ENCODE assay signal across 10 cellular contexts in genomic region chr3:30875505-30875904, GRCh38. TPM values are rescaled to one million over a fixed set of nuclear protein-coding genes. Genes with fewer than 3 reads are reported as not detected.
"Had no signal": no experiment of that assay in that cellular context is flagged by ENCODE, and none has a peak within 500 bp of the region (broad histone marks: within the 10 kb centered on the region; RNA-seq: fewer than 3 reads in every experiment).

No MANE protein-coding gene starts in this region.

- ATAC-seq: HCT116, HepG2 had no signal

- DNase-seq: GM23248, GOT3, H7, HFFc6 had no signal

- H3K9ac ChIP-seq: GM23248 had no signal

- H3K36me3 ChIP-seq: HAP-1 had no signal

- H3K27ac ChIP-seq: GM23248, HL-60 had no signal

- H3K4me3 ChIP-seq: GM23248, HAP-1 had no signal

- H3K9me3 ChIP-seq: HAP-1 had no signal

- H3K4me1 ChIP-seq: HAP-1 had no signal

RNA-seq across cellular contexts. Expression of gene GADL1, which starts 19.0 kb away (rescaled TPM):
- total RNA-seq: GM23248, H4, H7, HepG2, HFFc6 had no signal
- polyA plus RNA-seq: GM23248, HepG2, IgD-negative memory B cell had no signal
